ENCODE assay signal across 7 cellular contexts in genomic region chr5:181260720-181261319, GRCh38. TPM values are rescaled to one million over a fixed set of nuclear protein-coding genes. Genes with fewer than 3 reads are reported as not detected.
A peak's percentile ranks its signal among the peaks of the same experiment; 100 is the strongest.
DNase-seq lines count a peak whose midpoint lies in the region; ATAC-seq and TF ChIP-seq lines count a peak whose summit lies in the region.

TRIM52 (minus strand) TSS chr5:181261143; CDS start chr5:181260813, 330 bp downstream.

- H3K27me3 Mint-ChIP-seq in chondrocyte (ENCODE audit: low read depth): no peaks in the 10 kb centered on the region

- H3K4me1 ChIP-seq in left lung: peaks cover 36 to 52% of the 10 kb centered on the region in 2 donors

- H3K4me3 ChIP-seq in WERI-Rb-1 (ENCODE audit: low read depth, low read length): peak within 1 kb of the TSS; percentile 80
- H3K4me3 ChIP-seq in left lung: peak within 1 kb of the TSS; percentile 85 to 86

- H3K9me3 ChIP-seq in WERI-Rb-1 (ENCODE audit: severe bottlenecking) (no peaks in the 10 kb centered on the region), left lung (no peaks in the 10 kb centered on the region)

- peaks cover 48% of the 10 kb centered on the region for H3K4me1 Mint-ChIP-seq in chondrocyte (ENCODE audit: low read depth)

- H3K36me3 ChIP-seq in WERI-Rb-1 (peaks cover under 1% of the 10 kb centered on the region; the same call in 1 of the 2 replicates), left lung (peaks cover 0 to 16% of the 10 kb centered on the region in 2 donors)

- H3K9me3 Mint-ChIP-seq in chondrocyte (ENCODE audit: low read depth): no peaks in the 10 kb centered on the region

- peaks cover 10% of the 10 kb centered on the region for H3K36me3 Mint-ChIP-seq in chondrocyte (ENCODE audit: low read depth)

- H3K27me3 ChIP-seq in WERI-Rb-1 (ENCODE audit: insufficient read depth, low read depth, severe bottlenecking) (no peaks in the 10 kb centered on the region), left lung (no peaks in the 10 kb centered on the region)

- no peak for TF ChIP-seq CTCF in WERI-Rb-1 (IDR thresholded peaks at IDR 0.05; ENCODE audit: low read depth, low read length)
- TF ChIP-seq CTCF in chondrocyte (IDR thresholded peaks at IDR 0.05): no peak
- no peak for TF ChIP-seq CTCF in left lung (IDR thresholded peaks at IDR 0.05)

- H3K27ac ChIP-seq in WERI-Rb-1 (peak within 1 kb of the TSS; percentile 95), left lung (peak within 1 kb of the TSS; percentile 99 to 100)

- intact Hi-C loops in left lung (cut with DNase I): no loop called here

- peak within 1 kb of the TSS; percentile 97 for H3K27ac Mint-ChIP-seq in chondrocyte (ENCODE audit: unreplicated experiment)

- DNase-seq in WERI-Rb-1 (peak; percentile 84), chondrocyte (ENCODE audit: low spot score) (peak; percentile 96), left lung (peak; percentile 95 to 98)
- peak; percentile 90 for DNase-seq in stimulated activated CD4-positive, alpha-beta T cell treated with anti-CD3 and anti-CD28 coated beads, Interleukin-4, amount 100 ng/mL, for 24 hours
- no peak for DNase-seq in stimulated activated naive CD4-positive, alpha-beta T cell treated with Interleukin-2 at 50 U/mL for 16 hours (lab: John Stamatoyannopoulos, UW)

- peak within 1 kb of the TSS; percentile 98 for H3K4me3 Mint-ChIP-seq in chondrocyte (ENCODE audit: unreplicated experiment)

- ATAC-seq in GM19043 (IDR thresholded peaks at IDR 0.05; ENCODE audit: low read depth, unreplicated experiment) (peak; percentile 73), HG03280 (IDR thresholded peaks at IDR 0.05; ENCODE audit: unreplicated experiment) (peak; percentile 83), left lung (peak; percentile 93)

RNA-seq across cellular contexts. Expression of gene TRIM52, which starts in this region (rescaled TPM):
- total RNA-seq in chondrocyte (7.2 to 12.7 TPM (median 8.3 TPM) in 3 replicates), left lung (10 to 100 TPM; 12.4 to 12.9 TPM)
